Comparison of ENCODE assay signal across 10 cellular contexts in genomic region chr10:63722537-63722936, GRCh38.
DNase-seq lines count a peak whose midpoint lies in the region; ATAC-seq and TF ChIP-seq lines count a peak whose summit lies in the region.
"Had no signal": no experiment of that assay in that cellular context is flagged by ENCODE, and none has a peak within 500 bp of the region (broad histone marks: within the 10 kb centered on the region; RNA-seq: fewer than 3 reads in every experiment).

No MANE protein-coding gene starts in this region.

- H3K27ac ChIP-seq in right cardiac atrium (ENCODE audit: low read length) (peak overlapping the region; percentile 72), sigmoid colon (peak overlapping the region; percentile 63 to 79 (median 74))

- H3K27me3 ChIP-seq in right cardiac atrium (ENCODE audit: control insufficient read depth, insufficient read depth) (no peaks in the 10 kb centered on the region), sigmoid colon (no peaks in the 10 kb centered on the region), Caco-2 (replicated peaks; ENCODE audit: control insufficient read depth, insufficient read depth, low read length) (no peaks in the 10 kb centered on the region)

- no peaks in the 10 kb centered on the region for H3K9me3 Mint-ChIP-seq in Caco-2 (ENCODE audit: unreplicated experiment)

- BruUV-seq in Caco-2 (replicated peaks; lab: Mats Ljungman, UMichigan): no TSS peak

- H3K27ac Mint-ChIP-seq in Caco-2 (ENCODE audit: unreplicated experiment): no peak overlapping the region

- peak; percentile 83 to 85 for ATAC-seq in right cardiac atrium
- no peak for ATAC-seq in GM18502 (IDR thresholded peaks at IDR 0.05; ENCODE audit: poor library complexity, unreplicated experiment)
- ATAC-seq in GM18867 (IDR thresholded peaks at IDR 0.05; ENCODE audit: unreplicated experiment): no peak

- POLR2A ChIA-PET in Caco-2 (lab: Charles Lee): no interaction called here

- CTCF ChIA-PET in Caco-2 (lab: Charles Lee): interaction anchor here (0.7 to 3.1 kb wide), 3 partner anchors 19 to 556 kb away, joined by 3 to 67 read pairs (median 3); no protein-coding TSS in a partner anchor

- no peaks in the 10 kb centered on the region for H3K27me3 Mint-ChIP-seq in Caco-2 (ENCODE audit: insufficient read depth, unreplicated experiment)

- TF ChIP-seq CTCF in sigmoid colon (IDR thresholded peaks at IDR 0.05) (no peak), Caco-2 (IDR thresholded peaks at IDR 0.05; ENCODE audit: insufficient read depth in 1 of 2, low read depth in 1 of 2, low read length in 1 of 2, severe bottlenecking in 1 of 2, unreplicated experiment in 1 of 2) (no peak)

- peaks cover 3% of the 10 kb centered on the region for H3K4me1 ChIP-seq in right cardiac atrium (ENCODE audit: control insufficient read depth, insufficient read depth, low read length)
- peaks cover 0 to 24% (median 16%) of the 10 kb centered on the region in 4 donors for H3K4me1 ChIP-seq in sigmoid colon
- H3K4me1 ChIP-seq in Caco-2: peaks cover 21% of the 10 kb centered on the region

- H3K36me3 Mint-ChIP-seq in Caco-2 (ENCODE audit: insufficient read depth, unreplicated experiment): no peaks in the 10 kb centered on the region

- intact Hi-C loops in right cardiac atrium (cut with DNase I): loop anchor here in 3 of 4 donors (5.0 to 10.0 kb wide), 2 partner anchors 555 to 558 kb away; no protein-coding TSS in a partner anchor
- intact Hi-C loops in sigmoid colon (cut with DNase I): loop anchor here (10.0 kb wide), 1 partner anchor 918 kb away; the partner anchor contains the start of gene ADO
- intact Hi-C loops in Caco-2 (cut with micrococcal nuclease; ENCODE audit: unreplicated experiment): loop anchor here (5.0 kb wide), 1 partner anchor 255 kb away; the partner anchor contains the start of gene JMJD1C

- H3K9me3 ChIP-seq in right cardiac atrium (ENCODE audit: control insufficient read depth, low read length) (no peaks in the 10 kb centered on the region), sigmoid colon (no peaks in the 10 kb centered on the region), Caco-2 (no peaks in the 10 kb centered on the region)

- WGBS in right cardiac atrium: 30% methylated on average over 5 of the region's 5 CpGs
- 51 to 57% methylated on average over 5 of the region's 5 CpGs for WGBS in sigmoid colon, 2 donors

- no peak for TF ChIP-seq POLR2A in sigmoid colon (IDR thresholded peaks at IDR 0.05)

- H3K36me3 ChIP-seq in sigmoid colon (no peaks in the 10 kb centered on the region), Caco-2 (ENCODE audit: control insufficient read depth, insufficient read depth, low read length) (no peaks in the 10 kb centered on the region)

- no peak overlapping the region for H3K4me3 Mint-ChIP-seq in Caco-2 (ENCODE audit: unreplicated experiment)

- H3K4me1 Mint-ChIP-seq in Caco-2 (ENCODE audit: low read depth, unreplicated experiment): peaks cover 13% of the 10 kb centered on the region

- peak; percentile 32 for DNase-seq in GM04504 (ENCODE audit: low read depth)
- peak; percentile 89 for DNase-seq in astrocyte of the hippocampus (ENCODE audit: low read depth, low spot score)
- peak in 2 of 3 donors; percentile 50 to 81 for DNase-seq in right cardiac atrium
- DNase-seq in sigmoid colon: peak; percentile 84
- no peak for DNase-seq in activated CD4-positive, CD25-positive, alpha-beta regulatory T cell (lab: John Stamatoyannopoulos, UW)
- DNase-seq in Caco-2: no peak
- DNase-seq: activated CD8-positive, alpha-beta memory T cell treated with anti-CD3 and anti-CD28 coated beads, Interleukin-2, amount 50 U/mL, for 4 hours; NCI-H524 treated with DMSO at 0.1 percent for 48 hours had no signal

- peak in 3 of 4 donors; percentile 36 to 57 (median 48) for TF ChIP-seq EP300 in sigmoid colon (IDR thresholded peaks at IDR 0.05)

- H3K4me3 ChIP-seq in right cardiac atrium (ENCODE audit: low read length): no peak overlapping the region
- no peak overlapping the region for H3K4me3 ChIP-seq in sigmoid colon
- H3K4me3 ChIP-seq in Caco-2 (ENCODE audit: low read depth, low read length): no peak overlapping the region

Comparison
In these comparisons a context has a peak if more than half of its experiments do, and no peak if none do; other contexts are left out.
1. DNase-seq: peak in GM04504 (single experiment), astrocyte of the hippocampus (single experiment), right cardiac atrium (2 of 3) and sigmoid colon (single experiment); none in activated CD4-positive, CD25-positive, alpha-beta regulatory T cell (0 of 4) and Caco-2 (0 of 2).
2. ATAC-seq: peak in right cardiac atrium (2 of 2); none in GM18502 (single experiment) and GM18867 (single experiment).